ENCODE assay signal across 12 cellular contexts in the genomic region with DNA sequence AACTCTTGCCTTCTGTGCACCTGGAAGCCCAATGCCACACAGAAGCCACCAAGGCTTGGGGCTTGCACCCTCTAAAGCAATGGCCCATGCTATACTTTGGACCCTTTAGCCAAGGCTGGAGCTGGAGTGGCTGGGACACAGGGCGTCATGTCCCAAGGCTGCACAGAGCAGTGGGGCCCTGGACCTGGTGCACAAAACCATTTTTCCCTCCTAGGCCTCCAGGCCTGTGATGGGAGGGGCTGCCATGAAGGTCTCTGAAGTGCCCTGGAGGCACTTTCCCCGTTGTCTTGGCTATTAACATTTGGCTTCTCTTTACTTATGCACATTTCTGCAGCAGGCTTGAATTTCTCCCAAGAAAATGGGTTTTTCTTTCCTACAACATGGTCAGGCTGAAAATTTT. TPM values are rescaled to one million over a fixed set of nuclear protein-coding genes. Genes with fewer than 3 reads are reported as not detected.
"Had no signal": no experiment of that assay in that cellular context is flagged by ENCODE, and none has a peak within 500 bp of the region (broad histone marks: within the 10 kb centered on the region; RNA-seq: fewer than 3 reads in every experiment).

No MANE protein-coding gene starts in this region.

- H3K4me3 ChIP-seq: GM23248, GM23338, HAP-1 had no signal

- H3K4me1 ChIP-seq: HAP-1 had no signal

- ATAC-seq: GM23338, HCT116 had no signal

- H3K9me3 ChIP-seq: HAP-1 had no signal

- H3K9ac ChIP-seq: GM23248 had no signal

- FAIRE-seq: H1, H54 had no signal

- H3K36me3 ChIP-seq: HAP-1 had no signal

- DNase-seq: GM23248, GOT3, H7, H9, HCEC 1CT, HFFc6 had no signal

- H2AFZ ChIP-seq: GM23248, GM23338 had no signal

- H3K27ac ChIP-seq: GM23248 had no signal

- H3K4me2 ChIP-seq: GM23338 had no signal

RNA-seq across cellular contexts. Expression of a gene that starts 20.6 kb away (rescaled TPM):
- total RNA-seq: GM23248, H1, H4, HFFc6 had no signal
- polyA plus RNA-seq: GM23248 had no signal
